In genomic region chr2:238906254-238906935, GRCh38 we compare ENCODE assay signal across 22 cellular contexts. TPM values are rescaled to one million over a fixed set of nuclear protein-coding genes. Genes with fewer than 3 reads are reported as not detected.
DNase-seq lines count a peak whose midpoint lies in the region; ATAC-seq and TF ChIP-seq lines count a peak whose summit lies in the region.
"Had no signal": no experiment of that assay in that cellular context is flagged by ENCODE, and none has a peak within 500 bp of the region (broad histone marks: within the 10 kb centered on the region; RNA-seq: fewer than 3 reads in every experiment).

No MANE protein-coding gene starts in this region.

- no peak overlapping the region for H4K5ac ChIP-seq in mesendoderm (ENCODE audit: low read length)

- peaks cover 0 to 1% (median 0%) of the 10 kb centered on the region in 8 donors for H3K9me3 Mint-ChIP-seq in CD4-positive, alpha-beta memory T cell

- H2AFZ ChIP-seq in neuronal stem cell (ENCODE audit: low read length) = no peak overlapping the region
- H2AFZ ChIP-seq: PC-9 had no signal

- CTCF ChIA-PET in CD4-positive, alpha-beta memory T cell (lab: Charles Lee; ENCODE audit: partially characterized antibody) = no interaction called here

- H4K91ac ChIP-seq in neuronal stem cell (ENCODE audit: low read depth, low read length, poor library complexity) = no peak overlapping the region

- no peaks in the 10 kb centered on the region for H3K36me3 Mint-ChIP-seq in CD4-positive, alpha-beta memory T cell

- peak overlapping the region; percentile 76 for H2AK5ac ChIP-seq in neuronal stem cell (ENCODE audit: low read depth, low read length)
- H2AK5ac ChIP-seq in mesendoderm (ENCODE audit: low read length) = no peak overlapping the region

- H3K9ac ChIP-seq in neuronal stem cell (ENCODE audit: low read depth, low read length, poor library complexity) = peak overlapping the region; percentile 65
- no peak overlapping the region for H3K9ac ChIP-seq in mesendoderm (ENCODE audit: low read length)

- no peak for TF ChIP-seq CTCF in right atrium auricular region (IDR thresholded peaks at IDR 0.05)
- no peak for TF ChIP-seq CTCF in left lung (IDR thresholded peaks at IDR 0.05)

- H3K79me1 ChIP-seq in neuronal stem cell (ENCODE audit: low read depth, low read length) (peaks cover 10% of the 10 kb centered on the region), mesendoderm (ENCODE audit: low read length) (no peaks in the 10 kb centered on the region)

- peaks cover 0 to 2% of the 10 kb centered on the region in 2 donors for H3K27me3 Mint-ChIP-seq in CD4-positive, alpha-beta memory T cell

- no peak overlapping the region for H2BK120ac ChIP-seq in neuronal stem cell (ENCODE audit: low read depth, low read length)
- H2BK120ac ChIP-seq in mesendoderm (ENCODE audit: low read depth, low read length) = no peak overlapping the region

- no peak overlapping the region for H3K14ac ChIP-seq in neuronal stem cell (ENCODE audit: low read length)

- peak overlapping the region; percentile 9 for H3K18ac ChIP-seq in neuronal stem cell (ENCODE audit: low read length)
- no peak overlapping the region for H3K18ac ChIP-seq in mesendoderm (ENCODE audit: low read length)

- peaks cover 0 to 2% (median 0%) of the 10 kb centered on the region in 4 donors for H3K4me1 Mint-ChIP-seq in CD4-positive, alpha-beta memory T cell

- POLR2A ChIA-PET in CD4-positive, alpha-beta memory T cell (lab: Charles Lee; ENCODE audit: partially characterized antibody) = no interaction called here

- H3K23ac ChIP-seq in neuronal stem cell (ENCODE audit: low read depth, low read length, poor library complexity) (peak overlapping the region; percentile 34), mesendoderm (ENCODE audit: low read length) (no peak overlapping the region)

- no peaks in the 10 kb centered on the region for H3K4me1 ChIP-seq in right cardiac atrium (ENCODE audit: control insufficient read depth, insufficient read depth, low read length)
- peaks cover 0 to 8% of the 10 kb centered on the region in 2 donors for H3K4me1 ChIP-seq in right atrium auricular region
- no peaks in the 10 kb centered on the region for H3K4me1 ChIP-seq in left lung
- H3K4me1 ChIP-seq in neuronal stem cell (ENCODE audit: control insufficient read depth in 2 of 2, insufficient read depth in 1 of 2, low read depth in 1 of 2, low read length in 2 of 2) = peaks cover 0 to 19% of the 10 kb centered on the region in 2 donors
- no peaks in the 10 kb centered on the region for H3K4me1 ChIP-seq in CD4-positive, alpha-beta memory T cell (ENCODE audit: insufficient read depth, low read length)
- no peaks in the 10 kb centered on the region for H3K4me1 ChIP-seq in mesendoderm (ENCODE audit: control insufficient read depth, low read depth, low read length)

- H3K36me3 ChIP-seq in right atrium auricular region (no peaks in the 10 kb centered on the region), left lung (no peaks in the 10 kb centered on the region), neuronal stem cell (replicated peaks in 1 of 2; ENCODE audit: control insufficient read depth in 2 of 2, insufficient read depth in 2 of 2, low read length in 2 of 2) (no peaks in the 10 kb centered on the region), mesendoderm (ENCODE audit: control insufficient read depth, insufficient read depth, low read length) (no peaks in the 10 kb centered on the region)
- no peaks in the 10 kb centered on the region for H3K36me3 ChIP-seq in CD4-positive, alpha-beta memory T cell (ENCODE audit: insufficient read depth, low read length)

- H3K27ac Mint-ChIP-seq in CD4-positive, alpha-beta memory T cell = no peak overlapping the region

- peak overlapping the region; percentile 60 for H2BK12ac ChIP-seq in neuronal stem cell (ENCODE audit: low read length)

- H4K8ac ChIP-seq in neuronal stem cell (ENCODE audit: low read depth, low read length) (peak overlapping the region; percentile 73), mesendoderm (ENCODE audit: low read depth, low read length) (no peak overlapping the region)

- 86% methylated on average over 20 of the region's 20 CpGs for whole genome bisulfite sequencing in right cardiac atrium
- no CpG with 5 or more reads among the region's 20 CpGs for WGBS in neuronal stem cell (ENCODE audit: extremely low coverage in 2 of 2, insufficient read length in 2 of 2, insufficient replicate concordance in 1 of 2), 2 donors
- WGBS in mesendoderm (ENCODE audit: extremely low coverage, insufficient coverage, low lambda C conversion rate) = no CpG with 5 or more reads among the region's 20 CpGs

- no peak overlapping the region for H3K4me3 ChIP-seq in right cardiac atrium (ENCODE audit: low read length)
- no peak overlapping the region for H3K4me3 ChIP-seq in right atrium auricular region
- H3K4me3 ChIP-seq in left lung = no peak overlapping the region
- peak overlapping the region in 1 of 2 donors; percentile 21 for H3K4me3 ChIP-seq in neuronal stem cell (ENCODE audit: low read length in 2 of 2)
- no peak overlapping the region for H3K4me3 ChIP-seq in CD4-positive, alpha-beta memory T cell (ENCODE audit: low read length in 2 of 2)
- no peak overlapping the region for H3K4me3 ChIP-seq in mesendoderm (ENCODE audit: low read length)
- H3K4me3 ChIP-seq: PC-9, SK-N-MC had no signal

- ATAC-seq in right cardiac atrium = no peak
- no peak for ATAC-seq in left lung
- ATAC-seq in HG02973 (IDR thresholded peaks at IDR 0.05; ENCODE audit: unreplicated experiment) = no peak

- H3K4me3 Mint-ChIP-seq in CD4-positive, alpha-beta memory T cell = no peak overlapping the region

- no peaks in the 10 kb centered on the region for H3K9me3 ChIP-seq in right cardiac atrium (ENCODE audit: control insufficient read depth, low read length)
- H3K9me3 ChIP-seq in right atrium auricular region = no peaks in the 10 kb centered on the region
- H3K9me3 ChIP-seq in left lung = no peaks in the 10 kb centered on the region
- H3K9me3 ChIP-seq in neuronal stem cell (replicated peaks in 1 of 2; ENCODE audit: control insufficient read depth in 2 of 2, insufficient read depth in 1 of 2, low read depth in 1 of 2, low read length in 2 of 2) = peaks cover 0 to 13% of the 10 kb centered on the region in 2 donors
- H3K9me3 ChIP-seq in CD4-positive, alpha-beta memory T cell (ENCODE audit: control insufficient read depth in 1 of 2, low read length in 2 of 2) = no peaks in the 10 kb centered on the region

- no peak overlapping the region for H3K4ac ChIP-seq in neuronal stem cell (ENCODE audit: low read length)
- no peak overlapping the region for H3K4ac ChIP-seq in mesendoderm (ENCODE audit: low read depth, low read length)

- no peak overlapping the region for H3K56ac ChIP-seq in mesendoderm (ENCODE audit: low read length)

- H2BK15ac ChIP-seq in neuronal stem cell (ENCODE audit: low read length) = peak overlapping the region; percentile 70
- H2BK15ac ChIP-seq in mesendoderm (replicated peaks; ENCODE audit: low read depth) = no peak overlapping the region

- H3K27ac ChIP-seq in right cardiac atrium (ENCODE audit: low read length) = no peak overlapping the region
- no peak overlapping the region for H3K27ac ChIP-seq in right atrium auricular region
- H3K27ac ChIP-seq in left lung = no peak overlapping the region
- H3K27ac ChIP-seq in neuronal stem cell (replicated peaks; ENCODE audit: low read length) = no peak overlapping the region
- no peak overlapping the region for H3K27ac ChIP-seq in CD4-positive, alpha-beta memory T cell (ENCODE audit: low read depth, low read length)
- H3K27ac ChIP-seq in mesendoderm (ENCODE audit: low read depth, low read length) = no peak overlapping the region
- H3K27ac ChIP-seq: 22Rv1, PC-9, SK-N-MC had no signal

- H3K79me2 ChIP-seq in mesendoderm (ENCODE audit: control insufficient read depth, insufficient read depth, low read length) = no peaks in the 10 kb centered on the region

- no peak overlapping the region for H2BK5ac ChIP-seq in neuronal stem cell (ENCODE audit: low read length)
- no peak overlapping the region for H2BK5ac ChIP-seq in mesendoderm (ENCODE audit: low read length)

- H3K4me2 ChIP-seq in neuronal stem cell (ENCODE audit: insufficient read depth, low read length, poor library complexity, severe bottlenecking) = no peak overlapping the region
- no peak overlapping the region for H3K4me2 ChIP-seq in mesendoderm (ENCODE audit: low read length)
- H3K4me2 ChIP-seq: PC-9 had no signal

- DNase-seq in right cardiac atrium (peak in 2 of 3 donors; percentile 6 to 48), right atrium auricular region (ENCODE audit: low spot score) (no peak), left lung (peak; percentile 19 to 58), neuronal stem cell (ENCODE audit: low spot score) (no peak), UCSD-AML1 (lab: John Stamatoyannopoulos, UW; ENCODE audit: unreplicated experiment) (no peak), mesendoderm (no peak)
- no peak for DNase-seq in CD4-positive, alpha-beta memory T cell
- DNase-seq: ACHN, C1 segment of cervical spinal cord, KG1, NCI-H1092 treated with DMSO at 0.1 percent for 48 hours, NCI-H1436 treated with DMSO at 0.1 percent for 48 hours, NCI-H1930, NCI-H2227 treated with DMSO at 0.1 percent for 48 hours, NCI-H510A, NCI-H748 treated with DMSO at 0.1 percent for 48 hours, PC-9, RPMI8226, SHP77 treated with DMSO at 0.1 percent for 48 hours had no signal

- H3K27me3 ChIP-seq in right cardiac atrium (ENCODE audit: control insufficient read depth, insufficient read depth) (no peaks in the 10 kb centered on the region), right atrium auricular region (no peaks in the 10 kb centered on the region), left lung (peaks cover 0 to 4% of the 10 kb centered on the region in 2 donors), neuronal stem cell (ENCODE audit: control insufficient read depth in 3 of 3, insufficient read depth in 3 of 3, low read depth in 1 of 3, low read length in 3 of 3) (peaks cover 0 to 6% (median 2%) of the 10 kb centered on the region in 3 experiments), mesendoderm (ENCODE audit: insufficient read depth, low read length, poor library complexity) (no peaks in the 10 kb centered on the region)
- H3K27me3 ChIP-seq in CD4-positive, alpha-beta memory T cell (ENCODE audit: insufficient read depth, low read length) = no peaks in the 10 kb centered on the region

- intact Hi-C loops in right cardiac atrium (cut with DNase I) (no loop called here), left lung (cut with DNase I) (no loop called here)
- intact Hi-C loops in CD4-positive, alpha-beta memory T cell (cut with micrococcal nuclease) = no loop called here

RNA-seq across cellular contexts. Expression of gene TWIST2, which starts 58.5 kb away (rescaled TPM):
- total RNA-seq in right cardiac atrium (1 to 10 TPM; 3.1 to 5.5 (median 4.8) TPM), right atrium auricular region (10 to 100 TPM in 1 of 2 donors, 1 to 10 TPM in 1; 6.2 to 26.1 TPM), left lung (10 to 100 TPM in 1 of 2 donors, 1 to 10 TPM in 1; 8.9 to 12.8 TPM)
- 6.3 TPM for polyA plus RNA-seq in right cardiac atrium
- 2.1 TPM for polyA plus RNA-seq in neuronal stem cell (2013, experiment 1 of 2)
- polyA plus RNA-seq in neuronal stem cell (2013, experiment 2 of 2) = 2.4 TPM
- total RNA-seq in CD4-positive, alpha-beta memory T cell = not detected
- polyA plus RNA-seq in CD4-positive, alpha-beta memory T cell = not detected
- polyA plus RNA-seq in mesendoderm (2013, experiment 1 of 2) = 2.9 TPM
- 3.1 TPM for polyA plus RNA-seq in mesendoderm (2013, experiment 2 of 2)

Comparison
In these comparisons a context has a peak if more than half of its experiments do, and no peak if none do; other contexts are left out.
1. DNase-seq: peak in right cardiac atrium (2 of 3) and left lung (2 of 2); none in right atrium auricular region (single experiment), neuronal stem cell (single experiment), CD4-positive, alpha-beta memory T cell (0 of 5), UCSD-AML1 (single experiment) and mesendoderm (single experiment).
2. RNA of gene TWIST2, which starts 58.5 kb away (total RNA-seq): 6.2 to 26.1 TPM in right atrium auricular region, 8.9 to 12.8 TPM in left lung and 3.1 to 5.5 TPM in right cardiac atrium; not detected in CD4-positive, alpha-beta memory T cell; every median in the first group is over 4 times any median in the second.